8 cellular contexts compared by ENCODE assay signal in the genomic region with DNA sequence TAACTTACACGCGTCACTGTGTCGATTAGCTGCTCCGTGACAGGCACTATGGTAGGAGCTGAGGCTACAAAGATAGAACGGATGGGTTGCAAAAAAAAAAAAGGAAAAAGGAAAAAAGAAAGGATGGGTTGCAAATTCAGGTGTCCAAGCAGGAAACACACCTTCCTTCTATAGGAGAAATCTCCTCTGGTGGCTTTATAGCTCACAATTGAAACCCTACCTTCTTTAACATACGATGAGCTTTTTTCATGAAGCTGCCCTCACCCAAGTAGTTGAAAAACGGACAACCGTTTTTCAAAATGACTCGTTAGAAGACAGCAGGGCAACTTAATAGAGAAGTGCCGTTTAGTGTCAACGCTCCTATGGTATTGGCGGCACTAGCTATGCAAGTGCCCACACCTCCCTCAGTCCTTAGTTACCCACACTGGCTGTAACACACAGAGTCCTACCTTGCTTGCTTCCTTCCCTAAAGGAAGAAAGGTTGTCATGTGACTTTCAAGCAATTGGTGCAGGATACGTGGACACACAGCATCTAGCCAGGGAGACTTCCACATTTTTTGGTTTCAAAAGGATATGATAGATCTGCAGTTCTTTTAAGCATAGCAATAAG. TPM values are rescaled to one million over a fixed set of nuclear protein-coding genes. Genes with fewer than 3 reads are reported as not detected.
DNase-seq lines count a peak whose midpoint lies in the region; ATAC-seq and TF ChIP-seq lines count a peak whose summit lies in the region.

No MANE protein-coding gene starts in this region.

- H3K36me3 ChIP-seq in BLaER1 (peaks cover 32% of the 10 kb centered on the region), SJSA1 (peaks cover 14% of the 10 kb centered on the region), lung (ENCODE audit: control insufficient read depth in 2 of 2, insufficient read depth in 2 of 2, low read length in 2 of 2) (no peaks in the 10 kb centered on the region)

- H3K4me1 Mint-ChIP-seq in IgD-negative memory B cell, result peaks cover 26 to 31% (median 28%) of the 10 kb centered on the region in 3 donors

- peak overlapping the region; percentile 95 for H3K9ac ChIP-seq in BLaER1

- H4K20me1 ChIP-seq in BLaER1, result peaks cover 40% of the 10 kb centered on the region

- no peaks in the 10 kb centered on the region for H3K9me3 Mint-ChIP-seq in IgD-negative memory B cell

- no peak for TF ChIP-seq CTCF in lung (IDR thresholded peaks at IDR 0.05; ENCODE audit: control extremely low read depth, extremely low read depth)

- H3K9me3 ChIP-seq in BLaER1, result peaks cover 12% of the 10 kb centered on the region
- H3K9me3 ChIP-seq in SJSA1 (replicated peaks), result no peaks in the 10 kb centered on the region
- no peaks in the 10 kb centered on the region for H3K9me3 ChIP-seq in lung (ENCODE audit: control insufficient read depth in 2 of 2, insufficient read depth in 1 of 2, low read length in 1 of 2)

- peak overlapping the region; percentile 93 for H3K4me3 ChIP-seq in BLaER1
- peak overlapping the region; percentile 67 for H3K4me3 ChIP-seq in SJSA1
- H3K4me3 ChIP-seq in lung, result peak overlapping the region; percentile 76

- peak overlapping the region; percentile 98 to 100 (median 98) for H3K27ac Mint-ChIP-seq in IgD-negative memory B cell

- no peaks in the 10 kb centered on the region for H3K27me3 ChIP-seq in BLaER1
- H3K27me3 ChIP-seq in SJSA1 (replicated peaks), result no peaks in the 10 kb centered on the region
- H3K27me3 ChIP-seq in lung (ENCODE audit: control insufficient read depth, insufficient read depth), result no peaks in the 10 kb centered on the region

- H3K36me3 Mint-ChIP-seq in IgD-negative memory B cell, result peaks cover 2% of the 10 kb centered on the region

- 1% methylated on average over 13 of the region's 13 CpGs for WGBS in lung, 2 donors

- H3K27ac ChIP-seq in BLaER1 (peak overlapping the region; percentile 91), SJSA1 (peak overlapping the region; percentile 92), lung (ENCODE audit: low read depth in 1 of 2, low read length in 1 of 2) (peak overlapping the region; percentile 91 to 96), temporal lobe (ENCODE audit: low read depth, low read length) (peak overlapping the region; percentile 77)

- peak; percentile 18 for ATAC-seq in GM18517 (IDR thresholded peaks at IDR 0.05; ENCODE audit: unreplicated experiment)
- peak; percentile 24 for ATAC-seq in lung (ENCODE audit: insufficient read depth, low FRiP score)

- peak overlapping the region; percentile 98 to 100 (median 100) for H3K4me3 Mint-ChIP-seq in IgD-negative memory B cell

- H3K4me2 ChIP-seq in BLaER1, result peak overlapping the region; percentile 88

- H3K27me3 Mint-ChIP-seq in IgD-negative memory B cell, result no peaks in the 10 kb centered on the region

- peak in 1 of 2 experiments; percentile 1 for DNase-seq in SJSA1 (ENCODE audit: low read depth in 1 of 2, low spot score in 2 of 2)
- peak; percentile 51 for DNase-seq in dermis blood vessel endothelial cell
- DNase-seq in lung (ENCODE audit: low spot score), result no peak
- DNase-seq in dedifferentiated amniotic fluid mesenchymal stem cell (ENCODE audit: extremely low spot score), result no peak

- peaks cover 33% of the 10 kb centered on the region for H3K4me1 ChIP-seq in BLaER1
- peaks cover 9% of the 10 kb centered on the region; the same call in 1 of the 2 replicates for H3K4me1 ChIP-seq in SJSA1 (replicated peaks)
- peaks cover 8 to 9% of the 10 kb centered on the region in 2 donors for H3K4me1 ChIP-seq in lung (ENCODE audit: control insufficient read depth in 2 of 2, insufficient read depth in 2 of 2, low read length in 2 of 2)

RNA-seq across cellular contexts. Expression of a gene that starts 0.7 kb away (rescaled TPM):
- polyA plus RNA-seq in IgD-negative memory B cell, result 74.3 TPM
- total RNA-seq in SJSA1 (2014; rRNA removed; shearing (Covaris generic)), result 16.0 and 25.0 TPM in 2 replicates
- 43.2 and 73.1 TPM in 2 replicates for total RNA-seq in dermis blood vessel endothelial cell
- 10 to 100 TPM; 47.9 to 56.4 TPM for total RNA-seq in lung
- polyA plus RNA-seq in lung, result 1 to 10 TPM; 4.0 to 6.6 TPM
- total RNA-seq in temporal lobe, result 26.1 TPM
